Comparison of ENCODE assay signal across 24 cellular contexts in genomic region chr6:13638014-13638413, GRCh38. TPM values are rescaled to one million over a fixed set of nuclear protein-coding genes. Genes with fewer than 3 reads are reported as not detected.
A peak's percentile ranks its signal among the peaks of the same experiment; 100 is the strongest.
DNase-seq lines count a peak whose midpoint lies in the region; ATAC-seq and TF ChIP-seq lines count a peak whose summit lies in the region.
"Had no signal": no experiment of that assay in that cellular context is flagged by ENCODE, and none has a peak within 500 bp of the region (broad histone marks: within the 10 kb centered on the region; RNA-seq: fewer than 3 reads in every experiment).

No MANE protein-coding gene starts in this region.

- peak overlapping the region in 5 of 7 donors; percentile 10 to 86 (median 80) for H3K27ac Mint-ChIP-seq in CD14-positive monocyte
- peak overlapping the region; percentile 85 to 94 for H3K27ac Mint-ChIP-seq in effector memory CD8-positive, alpha-beta T cell

- intact Hi-C loops in CD14-positive monocyte (cut with micrococcal nuclease) = no loop called here
- intact Hi-C loops in Right ventricle myocardium superior (cut with DNase I) = no loop called here

- TF ChIP-seq CTCF in CD14-positive monocyte (IDR thresholded peaks at IDR 0.05) = no peak

- no peaks in the 10 kb centered on the region for H3K27me3 ChIP-seq in BLaER1 treated with 17β-estradiol and CSF1 and Interleukin-3, amounts not matched to agents 10 nM and 100 nM
- no peaks in the 10 kb centered on the region for H3K27me3 ChIP-seq in HUES48 (ENCODE audit: control insufficient read depth, insufficient read depth, low read length)
- H3K27me3 ChIP-seq: sigmoid colon, tibial nerve had no signal

- H3K4me3 ChIP-seq in BLaER1 treated with 17β-estradiol and CSF1 and Interleukin-3, amounts not matched to agents 10 nM and 100 nM = no peak overlapping the region
- no peak overlapping the region for H3K4me3 ChIP-seq in HUES48 (ENCODE audit: low read depth, low read length)
- H3K4me3 ChIP-seq: lower lobe of right lung, sigmoid colon, tibial nerve had no signal

- ATAC-seq in effector memory CD8-positive, alpha-beta T cell (replicated peaks) = no peak
- ATAC-seq in HG02678 (IDR thresholded peaks at IDR 0.05; ENCODE audit: unreplicated experiment) (no peak), GM21737 (IDR thresholded peaks at IDR 0.05; ENCODE audit: unreplicated experiment) (no peak), Right ventricle myocardium superior (ENCODE audit: poor library complexity) (no peak)
- ATAC-seq: lower lobe of right lung had no signal

- DNase-seq in CD14-positive monocyte (ENCODE audit: low spot score) = no peak
- no peak for DNase-seq in effector memory CD8-positive, alpha-beta T cell
- DNase-seq in Right ventricle myocardium superior = no peak
- DNase-seq: activated CD4-positive, alpha-beta T cell treated with anti-CD3 and anti-CD28 coated beads, Interleukin-2, amount 10 ng/mL, durations not matched to agents 7 days and 5 days; activated CD8-positive, alpha-beta memory T cell treated with anti-CD3 and anti-CD28 coated beads, Interleukin-2, amount 50 U/mL, for 48 hours; activated gamma-delta T cell; central memory CD4-positive, alpha-beta T cell; COR-L47; dermis blood vessel endothelial cell; DMS79 treated with DMSO at 0.1 percent for 48 hours; kidney glomerular epithelial cell; lower lobe of right lung; NCI-H1092; NCI-H187; NCI-H526 treated with DMSO at 0.1 percent for 48 hours; sigmoid colon; stimulated activated CD4-positive, alpha-beta T cell treated with anti-CD3 and anti-CD28 coated beads, Interleukin-15, amount 100 ng/mL, for 24 hours had no signal

- peak overlapping the region in 6 of 11 experiments; percentile 64 to 82 (median 74); a peak in 6 of 22 replicates for H3K4me2 ChIP-seq in BLaER1 treated with 17β-estradiol and CSF1 and Interleukin-3, amounts not matched to agents 10 nM and 100 nM

- peaks cover 0 to 1% (median 0%) of the 10 kb centered on the region in 3 donors for H3K27me3 Mint-ChIP-seq in CD14-positive monocyte (ENCODE audit: low read depth in 3 of 3)
- H3K27me3 Mint-ChIP-seq in effector memory CD8-positive, alpha-beta T cell = no peaks in the 10 kb centered on the region
- H3K27me3 Mint-ChIP-seq: activated CD4-positive, alpha-beta T cell treated with anti-CD3 and anti-CD28 coated beads, Interleukin-2, amount 10 ng/mL, durations not matched to agents 7 days and 5 days had no signal

- peaks cover 32 to 46% of the 10 kb centered on the region in 2 donors for H3K36me3 Mint-ChIP-seq in CD14-positive monocyte
- peaks cover 51% of the 10 kb centered on the region for H3K36me3 Mint-ChIP-seq in effector memory CD8-positive, alpha-beta T cell (ENCODE audit: insufficient read depth)

- peaks cover 0 to 54% (median 0%) of the 10 kb centered on the region in 11 experiments; a peak in 3 of 22 replicates for H4K20me1 ChIP-seq in BLaER1 treated with 17β-estradiol and CSF1 and Interleukin-3, amounts not matched to agents 10 nM and 100 nM

- peaks cover 0 to 45% (median 32%) of the 10 kb centered on the region in 10 experiments; a peak in 16 of 20 replicates for H3K4me1 ChIP-seq in BLaER1 treated with 17β-estradiol and CSF1 and Interleukin-3, amounts not matched to agents 10 nM and 100 nM
- H3K4me1 ChIP-seq in HUES48 (ENCODE audit: control insufficient read depth, insufficient read depth, low read length) = peaks cover 42% of the 10 kb centered on the region
- H3K4me1 ChIP-seq: lower lobe of right lung, sigmoid colon had no signal

- H3K9ac ChIP-seq in BLaER1 treated with 17β-estradiol and CSF1 and Interleukin-3, amounts not matched to agents 10 nM and 100 nM = no peak overlapping the region
- H3K9ac ChIP-seq in HUES48 (ENCODE audit: low read depth, low read length) = no peak overlapping the region

- peaks cover 69 to 100% (median 91%) of the 10 kb centered on the region in 11 experiments for H3K36me3 ChIP-seq in BLaER1 treated with 17β-estradiol and CSF1 and Interleukin-3, amounts not matched to agents 10 nM and 100 nM
- H3K36me3 ChIP-seq in HUES48 (ENCODE audit: control insufficient read depth, insufficient read depth, low read length) = peaks cover 31% of the 10 kb centered on the region

- H3K4me1 Mint-ChIP-seq in CD14-positive monocyte = peaks cover 37% of the 10 kb centered on the region
- peaks cover 7 to 8% of the 10 kb centered on the region in 2 donors for H3K4me1 Mint-ChIP-seq in effector memory CD8-positive, alpha-beta T cell (ENCODE audit: low read depth in 2 of 2)

- H3K4me3 Mint-ChIP-seq in CD14-positive monocyte = no peak overlapping the region
- no peak overlapping the region for H3K4me3 Mint-ChIP-seq in effector memory CD8-positive, alpha-beta T cell
- H3K4me3 Mint-ChIP-seq: activated CD4-positive, alpha-beta T cell treated with anti-CD3 and anti-CD28 coated beads, Interleukin-2, amount 10 ng/mL, durations not matched to agents 7 days and 5 days; neural crest cell; T-helper 1 cell treated with Interleukin-12 subunit alpha and Interleukin-12 subunit beta and Interleukin-4 antibody, amounts not matched to agents 30 μg/mL and 1 μg/mL, for 36 hours had no signal

- H3K9me3 ChIP-seq in BLaER1 treated with 17β-estradiol and CSF1 and Interleukin-3, amounts not matched to agents 10 nM and 100 nM (replicated peaks in 1 of 11) = no peaks in the 10 kb centered on the region
- no peaks in the 10 kb centered on the region for H3K9me3 ChIP-seq in HUES48 (ENCODE audit: control insufficient read depth, insufficient read depth, low read length)
- H3K9me3 ChIP-seq: lower lobe of right lung, sigmoid colon, tibial nerve had no signal

- H3K27ac ChIP-seq in BLaER1 treated with 17β-estradiol and CSF1 and Interleukin-3, amounts not matched to agents 10 nM and 100 nM = peak overlapping the region in 3 of 11 experiments; percentile 45 to 75 (median 49); a peak in 3 of 22 replicates
- H3K27ac ChIP-seq in HUES48 (ENCODE audit: low read depth, low read length) = peak overlapping the region; percentile 82
- H3K27ac ChIP-seq: lower lobe of right lung, sigmoid colon, tibial nerve had no signal

- no peaks in the 10 kb centered on the region for H3K9me3 Mint-ChIP-seq in CD14-positive monocyte
- H3K9me3 Mint-ChIP-seq in effector memory CD8-positive, alpha-beta T cell = no peaks in the 10 kb centered on the region
- H3K9me3 Mint-ChIP-seq: activated CD4-positive, alpha-beta T cell treated with anti-CD3 and anti-CD28 coated beads, Interleukin-2, amount 10 ng/mL, durations not matched to agents 7 days and 5 days; neural crest cell; T-helper 1 cell treated with Interleukin-12 subunit alpha and Interleukin-12 subunit beta and Interleukin-4 antibody, amounts not matched to agents 30 μg/mL and 1 μg/mL, for 36 hours had no signal

RNA-seq across cellular contexts. Expression of gene NOL7, which starts 22.9 kb away (rescaled TPM):
- polyA plus RNA-seq in CD14-positive monocyte = 10 to 100 TPM; 56.9 to 58.5 TPM
- 47.9 TPM for total RNA-seq in Right ventricle myocardium superior
